In genomic region chr18:22343613-22344012, GRCh38 we compare ENCODE assay signal across 1 cellular context.
TF ChIP-seq lines count a peak whose summit lies in the region.

No MANE protein-coding gene starts in this region.

TF ChIP-seq in SK-N-SH, 30 proteins besides CTCF, POLR2A, EP300 and RAD21 (continued from another document):
- no peak for TF ChIP-seq ZBTB33 (IDR thresholded peaks at IDR 0.05; ENCODE audit: borderline replicate concordance, low read depth)
- no peak for TF ChIP-seq GATA2 (CRISPR knock-in tag; IDR thresholded peaks at IDR 0.05)
